Comparison of ENCODE assay signal across 24 cellular contexts in genomic region chr2:69964353-69964831, GRCh38. TPM values are rescaled to one million over a fixed set of nuclear protein-coding genes. Genes with fewer than 3 reads are reported as not detected.
DNase-seq lines count a peak whose midpoint lies in the region; ATAC-seq, FAIRE-seq and TF ChIP-seq lines count a peak whose summit lies in the region.
"Had no signal": no experiment of that assay in that cellular context is flagged by ENCODE, and none has a peak within 500 bp of the region (broad histone marks: within the 10 kb centered on the region; RNA-seq: fewer than 3 reads in every experiment).

No MANE protein-coding gene starts in this region.

- H2BK15ac ChIP-seq in neuronal stem cell (ENCODE audit: low read length), result no peak overlapping the region

- peak overlapping the region; percentile 13 to 59 for H3K27ac ChIP-seq in kidney (ENCODE audit: low read depth in 2 of 2, low read length in 2 of 2)
- H3K27ac ChIP-seq in neuronal stem cell (replicated peaks; ENCODE audit: low read length), result no peak overlapping the region
- H3K27ac ChIP-seq: ovary, SK-N-MC, spleen had no signal

- H3K18ac ChIP-seq in neuronal stem cell (ENCODE audit: low read length), result no peak overlapping the region

- no peaks in the 10 kb centered on the region for H3K79me1 ChIP-seq in neuronal stem cell (ENCODE audit: low read depth, low read length)

- no peak overlapping the region for H3K9ac ChIP-seq in kidney (ENCODE audit: low read length in 2 of 2)
- no peak overlapping the region for H3K9ac ChIP-seq in neuronal stem cell (ENCODE audit: low read depth, low read length, poor library complexity)

- H3K36me3 ChIP-seq in kidney (ENCODE audit: control insufficient read depth in 1 of 2, insufficient read depth in 2 of 2, low read length in 2 of 2), result no peaks in the 10 kb centered on the region
- no peaks in the 10 kb centered on the region for H3K36me3 ChIP-seq in neuronal stem cell (replicated peaks in 1 of 2; ENCODE audit: control insufficient read depth in 2 of 2, insufficient read depth in 2 of 2, low read length in 2 of 2)
- H3K36me3 ChIP-seq: BLaER1 treated with 17β-estradiol and CSF1 and Interleukin-3, amounts not matched to agents 10 nM and 100 nM; ovary had no signal

- H4K91ac ChIP-seq in neuronal stem cell (ENCODE audit: low read depth, low read length, poor library complexity), result no peak overlapping the region

- no peak overlapping the region for H3K4me3 Mint-ChIP-seq in Calu3 (ENCODE audit: low read depth, unreplicated experiment)
- H3K4me3 Mint-ChIP-seq in stimulated activated naive CD8-positive, alpha-beta T cell treated with anti-CD3 and anti-CD28 coated beads, Interleukin-15, amount 100 ng/mL, for 72 hours, result no peak overlapping the region
- H3K4me3 Mint-ChIP-seq: naive thymus-derived CD8-positive, alpha-beta T cell had no signal

- H3K4me2 ChIP-seq in neuronal stem cell (ENCODE audit: insufficient read depth, low read length, poor library complexity, severe bottlenecking), result no peak overlapping the region

- H3K23ac ChIP-seq in neuronal stem cell (ENCODE audit: low read depth, low read length, poor library complexity), result no peak overlapping the region

- no peaks in the 10 kb centered on the region for H3K36me3 Mint-ChIP-seq in Calu3 (ENCODE audit: insufficient read depth, unreplicated experiment)

- H3K4me1 ChIP-seq in kidney (ENCODE audit: control insufficient read depth in 1 of 2, insufficient read depth in 1 of 2, low read depth in 1 of 2, low read length in 2 of 2) (peaks cover 2 to 3% of the 10 kb centered on the region in 2 donors), neuronal stem cell (ENCODE audit: control insufficient read depth in 2 of 2, insufficient read depth in 1 of 2, low read depth in 1 of 2, low read length in 2 of 2) (peaks cover 4 to 8% of the 10 kb centered on the region in 2 donors)
- H3K4me1 ChIP-seq: spleen had no signal

- TF ChIP-seq CTCF in Calu3 (IDR thresholded peaks at IDR 0.05; ENCODE audit: unreplicated experiment), result no peak
- TF ChIP-seq CTCF in kidney (IDR thresholded peaks at IDR 0.05; ENCODE audit: borderline replicate concordance, extremely low read depth, insufficient read depth), result no peak

- intact Hi-C loops in Calu3 (cut with micrococcal nuclease; ENCODE audit: unreplicated experiment) (no loop called here), kidney (cut with DNase I) (no loop called here)

- H3K4me1 Mint-ChIP-seq in Calu3 (ENCODE audit: low read depth, unreplicated experiment), result peaks cover 17% of the 10 kb centered on the region
- H3K4me1 Mint-ChIP-seq in stimulated activated naive CD8-positive, alpha-beta T cell treated with anti-CD3 and anti-CD28 coated beads, Interleukin-15, amount 100 ng/mL, for 72 hours, result peaks cover 10% of the 10 kb centered on the region

- H2AFZ ChIP-seq in neuronal stem cell (ENCODE audit: low read length), result no peak overlapping the region

- DNase-seq in Calu3 (peak; percentile 22), SW480 (ENCODE audit: low spot score) (peak; percentile 91), kidney (peak; percentile 26), neuronal stem cell (ENCODE audit: low spot score) (no peak), NCI-H2029 (lab: John Stamatoyannopoulos, UW) (no peak)
- no peak for DNase-seq in stimulated activated naive CD8-positive, alpha-beta T cell treated with anti-CD3 and anti-CD28 coated beads, Interleukin-15, amount 100 ng/mL, for 72 hours
- DNase-seq: activated CD4-positive, alpha-beta T cell treated with anti-CD3 and anti-CD28 coated beads for 4 hours; activated CD8-positive, alpha-beta memory T cell treated with anti-CD3 and anti-CD28 coated beads for 24 hours; activated gamma-delta T cell treated with Interleukin-2 at 50 U/mL for 16 hours; Caco-2; DMS79; KBM-7; NCI-H1417; NCI-H2081 treated with DMSO at 0.1 percent for 48 hours; NCI-H345; ovary; right cardiac atrium; RPMI8226; spleen had no signal

- peak overlapping the region; percentile 40 for H2AK5ac ChIP-seq in neuronal stem cell (ENCODE audit: low read depth, low read length)

- H3K27me3 ChIP-seq in neuronal stem cell (ENCODE audit: control insufficient read depth in 3 of 3, insufficient read depth in 3 of 3, low read depth in 1 of 3, low read length in 3 of 3), result peaks cover 0 to 2% (median 0%) of the 10 kb centered on the region in 3 experiments
- H3K27me3 ChIP-seq: BLaER1 treated with 17β-estradiol and CSF1 and Interleukin-3, amounts not matched to agents 10 nM and 100 nM; ovary; spleen had no signal

- no peaks in the 10 kb centered on the region for H3K9me3 Mint-ChIP-seq in Calu3 (ENCODE audit: low read depth, unreplicated experiment)
- no peaks in the 10 kb centered on the region for H3K9me3 Mint-ChIP-seq in stimulated activated naive CD8-positive, alpha-beta T cell treated with anti-CD3 and anti-CD28 coated beads, Interleukin-15, amount 100 ng/mL, for 72 hours
- H3K9me3 Mint-ChIP-seq: naive thymus-derived CD8-positive, alpha-beta T cell had no signal

- BruUV-seq in Calu3 (replicated peaks; lab: Mats Ljungman, UMichigan), result no TSS peak

- H3K9me3 ChIP-seq in kidney (ENCODE audit: control insufficient read depth in 1 of 2, low read length in 2 of 2), result no peaks in the 10 kb centered on the region
- peaks cover 0 to 2% of the 10 kb centered on the region in 2 donors for H3K9me3 ChIP-seq in neuronal stem cell (replicated peaks in 1 of 2; ENCODE audit: control insufficient read depth in 2 of 2, insufficient read depth in 1 of 2, low read depth in 1 of 2, low read length in 2 of 2)
- H3K9me3 ChIP-seq: BLaER1 treated with 17β-estradiol and CSF1 and Interleukin-3, amounts not matched to agents 10 nM and 100 nM; Caco-2; ovary; spleen had no signal

- ATAC-seq in GM21737 (IDR thresholded peaks at IDR 0.05; ENCODE audit: unreplicated experiment) (no peak), GM21619 (IDR thresholded peaks at IDR 0.05; ENCODE audit: unreplicated experiment) (no peak)
- no peak for ATAC-seq in stimulated activated naive CD8-positive, alpha-beta T cell treated with anti-CD3 and anti-CD28 coated beads, Interleukin-15, amount 100 ng/mL, for 72 hours
- ATAC-seq: naive thymus-derived CD8-positive, alpha-beta T cell had no signal

- no peak overlapping the region for H2BK12ac ChIP-seq in neuronal stem cell (ENCODE audit: low read length)

- no peak overlapping the region for H2BK120ac ChIP-seq in neuronal stem cell (ENCODE audit: low read depth, low read length)

- FAIRE-seq in kidney (lab: Jason Lieb, UNC), result no peak

- H3K4ac ChIP-seq in neuronal stem cell (ENCODE audit: low read length), result no peak overlapping the region

- H3K27ac Mint-ChIP-seq in Calu3 (ENCODE audit: unreplicated experiment), result no peak overlapping the region
- H3K27ac Mint-ChIP-seq in stimulated activated naive CD8-positive, alpha-beta T cell treated with anti-CD3 and anti-CD28 coated beads, Interleukin-15, amount 100 ng/mL, for 72 hours, result no peak overlapping the region

- H2BK5ac ChIP-seq in neuronal stem cell (ENCODE audit: low read length), result no peak overlapping the region

- peaks cover 16% of the 10 kb centered on the region for H3K27me3 Mint-ChIP-seq in Calu3 (ENCODE audit: unreplicated experiment)
- peaks cover 5% of the 10 kb centered on the region for H3K27me3 Mint-ChIP-seq in stimulated activated naive CD8-positive, alpha-beta T cell treated with anti-CD3 and anti-CD28 coated beads, Interleukin-15, amount 100 ng/mL, for 72 hours

- H3K4me3 ChIP-seq in kidney (ENCODE audit: low read length in 2 of 2), result no peak overlapping the region
- H3K4me3 ChIP-seq in neuronal stem cell (ENCODE audit: low read length in 2 of 2), result no peak overlapping the region
- H3K4me3 ChIP-seq: BLaER1 treated with 17β-estradiol and CSF1 and Interleukin-3, amounts not matched to agents 10 nM and 100 nM; ovary; SK-N-MC; spleen had no signal

- CTCF ChIA-PET in Calu3 (lab: Charles Lee), result interaction anchor here (0.6 to 0.8 kb wide), 2 partner anchors 8 to 33 kb away, joined by 3 to 10 read pairs; no protein-coding TSS in a partner anchor

- WGBS in neuronal stem cell (ENCODE audit: extremely low coverage in 2 of 2, insufficient read length in 2 of 2, insufficient replicate concordance in 1 of 2), 2 donors, result no CpG with 5 or more reads among the region's 7 CpGs

- H4K8ac ChIP-seq in neuronal stem cell (ENCODE audit: low read depth, low read length), result no peak overlapping the region

- no peak overlapping the region for H3K14ac ChIP-seq in neuronal stem cell (ENCODE audit: low read length)

RNA-seq across cellular contexts. Expression of gene ASPRV1, which starts 3.0 kb away (rescaled TPM):
- total RNA-seq in Calu3 (2022) (0.17 and 0.27 TPM in 2 replicates), kidney (1.6 TPM)
- polyA plus RNA-seq in kidney (ENCODE audit: insufficient read depth, low read depth, low replicate concordance), result 2.1 TPM
- polyA plus RNA-seq in neuronal stem cell (2013, experiment 1 of 2), result 0.54 TPM
- polyA plus RNA-seq in neuronal stem cell (2013, experiment 2 of 2), result 0.75 TPM

RNA-seq across cellular contexts. Expression of gene MXD1, which starts 49.5 kb away (rescaled TPM):
- total RNA-seq in Calu3 (2022) (13.3 and 17.4 TPM in 2 replicates), kidney (13.3 TPM)
- polyA plus RNA-seq in kidney (ENCODE audit: insufficient read depth, low read depth, low replicate concordance), result 4.9 TPM
- polyA plus RNA-seq in neuronal stem cell (2013, experiment 1 of 2), result 6.9 TPM
- polyA plus RNA-seq in neuronal stem cell (2013, experiment 2 of 2), result 6.8 TPM

Comparison
In these comparisons a context has a peak if more than half of its experiments do, and no peak if none do; other contexts are left out.
1. DNase-seq: peak in Calu3 (single experiment), SW480 (single experiment) and kidney (single experiment); none in neuronal stem cell (single experiment), NCI-H2029 (single experiment) and stimulated activated naive CD8-positive, alpha-beta T cell treated with anti-CD3 and anti-CD28 coated beads, Interleukin-15, amount 100 ng/mL, for 72 hours (0 of 2).